Comparison of ENCODE assay signal across 14 cellular contexts in genomic region chr15:65655026-65655425, GRCh38. TPM values are rescaled to one million over a fixed set of nuclear protein-coding genes. Genes with fewer than 3 reads are reported as not detected.
DNase-seq lines count a peak whose midpoint lies in the region; ATAC-seq and TF ChIP-seq lines count a peak whose summit lies in the region.
"Had no signal": no experiment of that assay in that cellular context is flagged by ENCODE, and none has a peak within 500 bp of the region (broad histone marks: within the 10 kb centered on the region; RNA-seq: fewer than 3 reads in every experiment).

No MANE protein-coding gene starts in this region.

- CTCF ChIA-PET in Panc1 (lab: Charles Lee): no interaction called here

- no peaks in the 10 kb centered on the region for H3K27me3 Mint-ChIP-seq in naive thymus-derived CD8-positive, alpha-beta T cell
- H3K27me3 Mint-ChIP-seq in T-helper 2 cell treated with Interferon-gamma antibody and Interleukin-4, amounts not matched to agents 5 μg/mL and 100 μg/mL, for 36 hours (ENCODE audit: low read depth): no peaks in the 10 kb centered on the region
- H3K27me3 Mint-ChIP-seq: activated naive CD4-positive, alpha-beta T cell treated with anti-CD3 and anti-CD28 coated beads, Interleukin-2, amount 50 U/mL, for 24 hours had no signal

- H3K9me2 ChIP-seq in GM23248 (ENCODE audit: insufficient read depth): no peaks in the 10 kb centered on the region

- H3K4me1 ChIP-seq in GM23248 (ENCODE audit: insufficient read depth): peaks cover 30% of the 10 kb centered on the region
- no peaks in the 10 kb centered on the region for H3K4me1 ChIP-seq in Panc1 (ENCODE audit: control insufficient read depth, insufficient read depth, low read length)
- H3K4me1 ChIP-seq in effector memory CD4-positive, alpha-beta T cell (ENCODE audit: control insufficient read depth, insufficient read depth, low read length, poor library complexity, severe bottlenecking): no peaks in the 10 kb centered on the region
- H3K4me1 ChIP-seq: neural progenitor cell, sigmoid colon had no signal

- peak overlapping the region; percentile 15 for H3K27ac ChIP-seq in GM23248
- H3K27ac ChIP-seq in Panc1 (ENCODE audit: low read length): no peak overlapping the region
- no peak overlapping the region for H3K27ac ChIP-seq in effector memory CD4-positive, alpha-beta T cell (ENCODE audit: insufficient read depth, low read length, poor library complexity, severe bottlenecking)
- H3K27ac ChIP-seq: neural progenitor cell, sigmoid colon had no signal

- TF ChIP-seq CTCF in Panc1 (IDR thresholded peaks at IDR 0.05): no peak

- H3K9me3 Mint-ChIP-seq in naive thymus-derived CD8-positive, alpha-beta T cell: no peaks in the 10 kb centered on the region
- H3K9me3 Mint-ChIP-seq in T-helper 2 cell treated with Interferon-gamma antibody and Interleukin-4, amounts not matched to agents 5 μg/mL and 100 μg/mL, for 36 hours: no peaks in the 10 kb centered on the region
- H3K9me3 Mint-ChIP-seq: activated naive CD4-positive, alpha-beta T cell treated with anti-CD3 and anti-CD28 coated beads, Interleukin-2, amount 50 U/mL, for 24 hours; neural progenitor cell; WTC11 had no signal

- no peak overlapping the region for H3K9ac ChIP-seq in GM23248
- H3K9ac ChIP-seq: neural progenitor cell had no signal

- ATAC-seq in Panc1 (no peak), GM18502 (IDR thresholded peaks at IDR 0.05; ENCODE audit: poor library complexity, unreplicated experiment) (no peak)
- no peak for ATAC-seq in naive thymus-derived CD8-positive, alpha-beta T cell
- ATAC-seq: WTC11 had no signal

- DNase-seq in GM23248: peak; percentile 53
- DNase-seq in Panc1 (ENCODE audit: low read depth, low spot score): no peak
- DNase-seq in dermis blood vessel endothelial cell: peak; percentile 61
- no peak for DNase-seq in naive thymus-derived CD8-positive, alpha-beta T cell
- no peak for DNase-seq in T-helper 2 cell treated with Interferon-gamma antibody and Interleukin-4, amounts not matched to agents 5 μg/mL and 100 μg/mL, for 36 hours (ENCODE audit: low spot score)
- no peak for DNase-seq in effector memory CD4-positive, alpha-beta T cell
- no peak for DNase-seq in NCI-H1694 treated with DMSO at 0.1 percent for 48 hours (lab: John Stamatoyannopoulos, UW)
- DNase-seq: NCI-H1092 treated with DMSO at 0.1 percent for 48 hours; sigmoid colon; stimulated activated CD4-positive, alpha-beta T cell treated with anti-CD3 and anti-CD28 coated beads, Interleukin-4, amount 100 ng/mL, for 4 hours had no signal

- no peaks in the 10 kb centered on the region for H3K27me3 ChIP-seq in GM23248 (replicated peaks; ENCODE audit: insufficient read depth)
- H3K27me3 ChIP-seq in Panc1 (ENCODE audit: control insufficient read depth, insufficient read depth, low read length): no peaks in the 10 kb centered on the region
- H3K27me3 ChIP-seq in effector memory CD4-positive, alpha-beta T cell (replicated peaks; ENCODE audit: control insufficient read depth, insufficient read depth, low read length, poor library complexity, severe bottlenecking): no peaks in the 10 kb centered on the region
- H3K27me3 ChIP-seq: neural progenitor cell, sigmoid colon had no signal

- no peaks in the 10 kb centered on the region for H3K9me3 ChIP-seq in GM23248 (ENCODE audit: low read depth)
- H3K9me3 ChIP-seq in Panc1 (ENCODE audit: control insufficient read depth, insufficient read depth, low read depth, low read length): no peaks in the 10 kb centered on the region
- no peaks in the 10 kb centered on the region for H3K9me3 ChIP-seq in effector memory CD4-positive, alpha-beta T cell (ENCODE audit: control insufficient read depth, low read length)
- H3K9me3 ChIP-seq: sigmoid colon had no signal

- peaks cover 33% of the 10 kb centered on the region for H3F3A ChIP-seq in GM23248 (ENCODE audit: insufficient read depth)

- 88 to 100% methylated on average over 1 of the region's 1 CpG for whole genome bisulfite sequencing in GM23248 (ENCODE audit: low coverage in 1 of 2, low lambda C conversion rate in 2 of 2, missing lambda C conversion rate in 2 of 2), 2 experiments

- POLR2A ChIA-PET in Panc1 (lab: Charles Lee): no interaction called here
- POLR2A ChIA-PET in naive thymus-derived CD8-positive, alpha-beta T cell (lab: Charles Lee): interaction anchor here (0.6 kb wide), 1 partner anchor 712 kb away, joined by 3 read pairs; no protein-coding TSS in a partner anchor

- peaks cover 0 to 3% (median under 1%) of the 10 kb centered on the region in 4 donors for H3K4me1 Mint-ChIP-seq in naive thymus-derived CD8-positive, alpha-beta T cell
- peaks cover 5% of the 10 kb centered on the region for H3K4me1 Mint-ChIP-seq in T-helper 2 cell treated with Interferon-gamma antibody and Interleukin-4, amounts not matched to agents 5 μg/mL and 100 μg/mL, for 36 hours (ENCODE audit: low read depth)
- H3K4me1 Mint-ChIP-seq: activated naive CD4-positive, alpha-beta T cell treated with anti-CD3 and anti-CD28 coated beads, Interleukin-2, amount 50 U/mL, for 24 hours; neural progenitor cell had no signal

- peaks cover 0 to 80% (median 5%) of the 10 kb centered on the region in 3 donors for H3K36me3 Mint-ChIP-seq in naive thymus-derived CD8-positive, alpha-beta T cell
- H3K36me3 Mint-ChIP-seq in T-helper 2 cell treated with Interferon-gamma antibody and Interleukin-4, amounts not matched to agents 5 μg/mL and 100 μg/mL, for 36 hours (ENCODE audit: low read depth): peaks cover 11% of the 10 kb centered on the region
- H3K36me3 Mint-ChIP-seq: WTC11 had no signal

- H3K27ac Mint-ChIP-seq in naive thymus-derived CD8-positive, alpha-beta T cell: peak overlapping the region in 7 of 10 donors; percentile 25 to 68 (median 39)
- no peak overlapping the region for H3K27ac Mint-ChIP-seq in T-helper 2 cell treated with Interferon-gamma antibody and Interleukin-4, amounts not matched to agents 5 μg/mL and 100 μg/mL, for 36 hours
- H3K27ac Mint-ChIP-seq: neural progenitor cell, WTC11 had no signal

- H3K36me3 ChIP-seq in GM23248 (ENCODE audit: low read depth): no peaks in the 10 kb centered on the region
- no peaks in the 10 kb centered on the region for H3K36me3 ChIP-seq in Panc1 (ENCODE audit: control insufficient read depth, insufficient read depth, low read length)
- peaks cover 19% of the 10 kb centered on the region for H3K36me3 ChIP-seq in effector memory CD4-positive, alpha-beta T cell (ENCODE audit: control insufficient read depth, insufficient read depth, low read length)
- H3K36me3 ChIP-seq: neural progenitor cell had no signal

- in situ Hi-C loops in GM23248 (cut with MboI): no loop called here
- in situ Hi-C loops in Panc1 (cut with HindIII; ENCODE audit: low pct_unique_long_range_greater_than_20kb, low sequenced_read_pairs): no loop called here

- no peak overlapping the region for H2AFZ ChIP-seq in GM23248
- H2AFZ ChIP-seq: neural progenitor cell had no signal

- peak overlapping the region; percentile 40 for H3K4me2 ChIP-seq in GM23248 (ENCODE audit: unreplicated experiment)
- H3K4me2 ChIP-seq: neural progenitor cell had no signal

- H4K20me1 ChIP-seq in GM23248 (ENCODE audit: insufficient read depth): no peaks in the 10 kb centered on the region

- no peaks in the 10 kb centered on the region for H3K79me2 ChIP-seq in GM23248 (ENCODE audit: insufficient read depth)

- intact Hi-C loops in Panc1 (cut with micrococcal nuclease; ENCODE audit: unreplicated experiment): no loop called here

- H3K4me3 Mint-ChIP-seq in naive thymus-derived CD8-positive, alpha-beta T cell: no peak overlapping the region
- no peak overlapping the region for H3K4me3 Mint-ChIP-seq in T-helper 2 cell treated with Interferon-gamma antibody and Interleukin-4, amounts not matched to agents 5 μg/mL and 100 μg/mL, for 36 hours
- H3K4me3 Mint-ChIP-seq: activated naive CD4-positive, alpha-beta T cell treated with anti-CD3 and anti-CD28 coated beads, Interleukin-2, amount 50 U/mL, for 24 hours; neural progenitor cell; WTC11 had no signal

- H3K4me3 ChIP-seq in GM23248 (no peak overlapping the region), Panc1 (ENCODE audit: low read depth in 2 of 2, low read length in 2 of 2) (no peak overlapping the region)
- no peak overlapping the region for H3K4me3 ChIP-seq in effector memory CD4-positive, alpha-beta T cell (ENCODE audit: insufficient read depth, low read depth, low read length, poor library complexity, severe bottlenecking)
- H3K4me3 ChIP-seq: neural progenitor cell, sigmoid colon had no signal

- TSS peak; percentile 58 for BruUV-seq in Panc1 (replicated peaks; lab: Mats Ljungman, UMichigan)

RNA-seq across cellular contexts. Expression of gene SLC24A1, which starts 33.3 kb away (rescaled TPM):
- 7.2 and 10.5 TPM in 2 replicates for total RNA-seq in GM23248 (2014; rRNA removed; shearing (Covaris generic))
- 2.1 and 4.9 TPM in 2 replicates for polyA plus RNA-seq in GM23248 (2016; fragmentation: Nextera tagmentation; extraction: Ambion mirVana)
- total RNA-seq in Panc1 (2021; ENCODE audit: unreplicated experiment) (13.0 TPM), dermis blood vessel endothelial cell (5.3 and 20.5 TPM in 2 replicates)
- 6.9 TPM for polyA plus RNA-seq in Panc1 (2012; ENCODE audit: insufficient read length)
- 1 to 10 TPM; 5.0 to 6.6 TPM for total RNA-seq in naive thymus-derived CD8-positive, alpha-beta T cell
- polyA plus RNA-seq in naive thymus-derived CD8-positive, alpha-beta T cell: 1 to 10 TPM in 2 of 3 donors, under 1 TPM in 1; 0.93 to 2.4 (median 1.7) TPM

RNA-seq across cellular contexts. Expression of gene INTS14, which starts 44.1 kb away (rescaled TPM):
- 23.1 and 41.4 TPM in 2 replicates for total RNA-seq in GM23248 (2014; rRNA removed; shearing (Covaris generic))
- polyA plus RNA-seq in GM23248 (2016; fragmentation: Nextera tagmentation; extraction: Ambion mirVana): 31.7 and 34.3 TPM in 2 replicates
- 41.2 TPM for total RNA-seq in Panc1 (2021; ENCODE audit: unreplicated experiment)
- 30.4 TPM for polyA plus RNA-seq in Panc1 (2012; ENCODE audit: insufficient read length)
- 42.9 and 48.4 TPM in 2 replicates for total RNA-seq in dermis blood vessel endothelial cell
- 10 to 100 TPM; 48.8 to 53.2 TPM for total RNA-seq in naive thymus-derived CD8-positive, alpha-beta T cell
- 10 to 100 TPM; 20.4 to 30.3 (median 24.0) TPM for polyA plus RNA-seq in naive thymus-derived CD8-positive, alpha-beta T cell

Comparison
In these comparisons a context has a peak if more than half of its experiments do, and no peak if none do; other contexts are left out.
1. DNase-seq: peak in GM23248 (single experiment) and dermis blood vessel endothelial cell (single experiment); none in Panc1 (single experiment), naive thymus-derived CD8-positive, alpha-beta T cell (0 of 10), T-helper 2 cell treated with Interferon-gamma antibody and Interleukin-4, amounts not matched to agents 5 μg/mL and 100 μg/mL, for 36 hours (single experiment), effector memory CD4-positive, alpha-beta T cell (0 of 3) and NCI-H1694 treated with DMSO at 0.1 percent for 48 hours (single experiment).